ENCODE assay signal across 28 cellular contexts in the genomic region with DNA sequence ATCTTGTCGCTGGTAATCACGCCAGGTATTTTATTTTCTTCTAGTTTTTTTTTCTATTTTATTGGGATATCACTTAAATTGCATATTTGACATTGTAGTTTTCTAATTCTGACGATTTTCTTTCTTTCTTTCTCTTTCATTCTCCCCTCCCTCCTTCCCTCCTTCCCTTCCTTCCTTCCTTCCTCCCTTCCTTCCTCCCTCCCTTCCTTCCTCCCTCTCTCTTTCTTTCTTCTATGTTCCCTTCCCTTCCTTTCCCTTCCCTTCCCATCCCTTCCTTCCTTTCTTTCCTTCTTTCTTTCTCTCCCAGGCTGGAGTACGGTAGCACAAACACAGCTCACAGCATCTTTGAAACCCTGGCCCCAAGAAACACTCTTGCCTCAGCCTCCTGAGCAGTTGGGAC.
"Had no signal": no experiment of that assay in that cellular context is flagged by ENCODE, and none has a peak within 500 bp of the region (broad histone marks: within the 10 kb centered on the region; RNA-seq: fewer than 3 reads in every experiment).

No MANE protein-coding gene starts in this region.

- H3K79me2 ChIP-seq: parathyroid adenoma had no signal

- H3K27me3 ChIP-seq: neural progenitor cell, ovary, spleen, suprapubic skin, testis, tibial artery, transverse colon had no signal

- H3K4me2 ChIP-seq: neural progenitor cell, smooth muscle cell had no signal

- H3K4me3 ChIP-seq: neural progenitor cell, ovary, psoas muscle, skin epidermis, smooth muscle cell, spleen, suprapubic skin, testis, tibial artery, transverse colon, upper lobe of right lung, uterus had no signal

- H2AFZ ChIP-seq: neural progenitor cell, parathyroid adenoma had no signal

- H3K27ac ChIP-seq: neural progenitor cell, ovary, parathyroid adenoma, psoas muscle, skin epidermis, spleen, suprapubic skin, testis, tibial artery, transverse colon, upper lobe of right lung, uterus had no signal

- H3K9ac ChIP-seq: neural progenitor cell, parathyroid adenoma had no signal

- H3K9me3 ChIP-seq: ovary, psoas muscle, spleen, suprapubic skin, testis, tibial artery, transverse colon, upper lobe of right lung, uterus had no signal

- ATAC-seq: natural killer cell; psoas muscle; right cardiac atrium; sciatic nerve; stimulated activated memory B cell treated with anti-CD40 and anti-IgM and Interleukin-4, amounts not matched to agents 10 μg/mL and 1 μg/mL and 100 μg/mL, for 72 hours; stimulated activated naive CD8-positive, alpha-beta T cell treated with anti-CD3 and anti-CD28 coated beads, Interleukin-15, amount 100 ng/mL, for 72 hours; stimulated activated naive CD8-positive, alpha-beta T cell treated with anti-CD3 and anti-CD28 coated beads, Interleukin-15, Interleukin-2, amounts not matched to agents 100 U/mL and 50 U/mL, for 24 hours; upper lobe of right lung had no signal

- H3K4me1 ChIP-seq: parathyroid adenoma, psoas muscle, testis, tibial artery, upper lobe of right lung, uterus had no signal

- H3K36me3 ChIP-seq: neural progenitor cell, ovary, spleen, suprapubic skin, tibial artery, transverse colon, upper lobe of right lung, uterus had no signal

- DNase-seq: natural killer cell; occipital lobe; ovary; posterior cingulate gyrus; psoas muscle; right cardiac atrium; spleen; stimulated activated CD4-positive, alpha-beta T cell treated with anti-CD3 and anti-CD28 coated beads, Interleukin-12 subunit alpha, Interleukin-12 subunit beta, amount 100 ng/mL, for 4 hours; stimulated activated CD4-positive, alpha-beta T cell treated with anti-CD3 and anti-CD28 coated beads, Interleukin-1b, Interleukin-23, amount 100 ng/mL, for 48 hours; stimulated activated CD4-positive, alpha-beta T cell treated with anti-CD3 and anti-CD28 coated beads, Interleukin-4, amount 100 ng/mL, for 1 hour; stimulated activated CD4-positive, alpha-beta T cell treated with anti-CD3 and anti-CD28 coated beads, Interleukin-4, amount 100 ng/mL, for 4 hours; stimulated activated CD8-positive, alpha-beta memory T cell treated with anti-CD3 and anti-CD28 coated beads, Interleukin-4, amount 100 ng/mL, for 48 hours; stimulated activated naive CD4-positive, alpha-beta T cell; stimulated activated naive CD8-positive, alpha-beta T cell treated with anti-CD3 and anti-CD28 coated beads, Interleukin-15, amount 100 ng/mL, for 72 hours; stimulated activated naive CD8-positive, alpha-beta T cell treated with anti-CD3 and anti-CD28 coated beads, Interleukin-15, Interleukin-2, amounts not matched to agents 100 U/mL and 50 U/mL, for 24 hours; substantia nigra; testis; tibial artery; transverse colon; upper lobe of right lung; uterus had no signal
